ENCODE assay signal across 15 cellular contexts in genomic region chr2:128440666-128441340, GRCh38.
A peak's percentile ranks its signal among the peaks of the same experiment; 100 is the strongest.
DNase-seq lines count a peak whose midpoint lies in the region; ATAC-seq, FAIRE-seq and TF ChIP-seq lines count a peak whose summit lies in the region.
"Had no signal": no experiment of that assay in that cellular context is flagged by ENCODE, and none has a peak within 500 bp of the region (broad histone marks: within the 10 kb centered on the region; RNA-seq: fewer than 3 reads in every experiment).

No MANE protein-coding gene starts in this region.

- FAIRE-seq in H54 (lab: Jason Lieb, UNC), result no peak
- FAIRE-seq: frontal cortex, urothelium cell line had no signal

- no peak for TF ChIP-seq RAD21 in IMR-90 (IDR thresholded peaks at IDR 0.05; ENCODE audit: low read length)

- no TSS peak for BruUV-seq in IMR-90 (replicated peaks; lab: Mats Ljungman, UMichigan)

- no peak overlapping the region for H4K8ac ChIP-seq in IMR-90 (ENCODE audit: low read depth in 2 of 2, low read length in 2 of 2)

- no peak for TF ChIP-seq EP300 in suprapubic skin (IDR thresholded peaks at IDR 0.05)

- no peak overlapping the region for H3K4me3 ChIP-seq in IMR-90 (ENCODE audit: insufficient read depth, low read depth, low read length)
- H3K4me3 ChIP-seq in body of pancreas, result no peak overlapping the region
- no peak overlapping the region for H3K4me3 ChIP-seq in left lung
- no peak overlapping the region for H3K4me3 ChIP-seq in suprapubic skin
- H3K4me3 ChIP-seq in WERI-Rb-1 (ENCODE audit: low read depth, low read length), result no peak overlapping the region
- H3K4me3 ChIP-seq: GM23338 had no signal

- TF ChIP-seq POLR2A in IMR-90 (IDR thresholded peaks at IDR 0.05; ENCODE audit: low read depth, low read length), result no peak
- TF ChIP-seq POLR2A in body of pancreas (IDR thresholded peaks at IDR 0.05), result no peak
- no peak for TF ChIP-seq POLR2A in suprapubic skin (IDR thresholded peaks at IDR 0.05)
- TF ChIP-seq POLR2A in H54 (IDR thresholded peaks at IDR 0.05; ENCODE audit: low read depth, low read length), result no peak

- no peak overlapping the region for H2AK9ac ChIP-seq in IMR-90 (replicated peaks; ENCODE audit: low read depth, low read length, poor library complexity)

- TF ChIP-seq CTCF in IMR-90 (conservative IDR thresholded peaks at IDR 0.05; ENCODE audit: low read depth, low read length), result no peak
- TF ChIP-seq CTCF in body of pancreas (IDR thresholded peaks at IDR 0.05), result no peak
- no peak for TF ChIP-seq CTCF in left lung (IDR thresholded peaks at IDR 0.05)
- no peak for TF ChIP-seq CTCF in suprapubic skin (IDR thresholded peaks at IDR 0.05)
- no peak for TF ChIP-seq CTCF in WERI-Rb-1 (IDR thresholded peaks at IDR 0.05; ENCODE audit: low read depth, low read length)

- H2AFZ ChIP-seq in IMR-90 (replicated peaks; ENCODE audit: low read length, poor library complexity), result no peak overlapping the region
- H2AFZ ChIP-seq: GM23338 had no signal

- H3K9ac ChIP-seq in IMR-90 (ENCODE audit: low read depth, low read length), result no peak overlapping the region

- WGBS in IMR-90 (ENCODE audit: extremely low coverage in 2 of 2, insufficient read length in 1 of 2), 2 experiments, result 90% methylated on average over 9 of the region's 14 CpGs; no CpG with 5 or more reads in 1 of the 2 experiments
- WGBS in body of pancreas, 2 donors, result 59 to 68% methylated on average over 6 to 11 of the region's 14 CpGs
- WGBS in suprapubic skin, result 87% methylated on average over 8 of the region's 14 CpGs

- no peak overlapping the region for H3K56ac ChIP-seq in IMR-90 (ENCODE audit: extremely low read depth, insufficient read depth, low read length)

- H3K18ac ChIP-seq in IMR-90 (ENCODE audit: low read depth, low read length), result no peak overlapping the region

- DNase-seq in IMR-90 (no peak), body of pancreas (peak; percentile 14 to 28 (median 23)), left lung (peak; percentile 28 to 66), suprapubic skin (ENCODE audit: low spot score in 2 of 2) (peak; percentile 55 to 72), H54 (ENCODE audit: insufficient read length, low spot score) (no peak), nucleus accumbens (lab: John Stamatoyannopoulos, UW) (no peak), WERI-Rb-1 (no peak)
- DNase-seq: activated gamma-delta T cell; CD4-positive, CD25-positive, alpha-beta regulatory T cell; GDM1; NCI-H1930; stimulated activated CD4-positive, alpha-beta T cell treated with anti-CD3 and anti-CD28 coated beads, Interleukin-4, amount 100 ng/mL, for 1 hour had no signal

- H3K23ac ChIP-seq in IMR-90 (ENCODE audit: low read depth, low read length), result no peak overlapping the region

- no peak overlapping the region for H3K14ac ChIP-seq in IMR-90 (replicated peaks; ENCODE audit: low read depth, low read length)

- H2BK20ac ChIP-seq in IMR-90 (ENCODE audit: low read depth, low read length), result no peak overlapping the region

- H3K9me3 ChIP-seq in IMR-90 (ENCODE audit: control insufficient read depth, insufficient read depth, low read length) (no peaks in the 10 kb centered on the region), body of pancreas (no peaks in the 10 kb centered on the region), left lung (no peaks in the 10 kb centered on the region), suprapubic skin (no peaks in the 10 kb centered on the region), WERI-Rb-1 (ENCODE audit: severe bottlenecking) (no peaks in the 10 kb centered on the region)

- H3K4me1 ChIP-seq in IMR-90 (ENCODE audit: control insufficient read depth, insufficient read depth, low read length), result peaks cover 10% of the 10 kb centered on the region; the same call in 1 of the 2 replicates
- peaks cover 34% of the 10 kb centered on the region for H3K4me1 ChIP-seq in body of pancreas
- peaks cover 10 to 14% of the 10 kb centered on the region in 2 donors for H3K4me1 ChIP-seq in left lung
- H3K4me1 ChIP-seq in suprapubic skin, result peaks cover 46% of the 10 kb centered on the region

- dilution Hi-C loops in IMR-90 (cut with HindIII; ENCODE audit: low sequenced_read_pairs, unreplicated experiment), result no loop called here

- no peak overlapping the region for H2BK15ac ChIP-seq in IMR-90 (ENCODE audit: low read depth, low read length)

- intact Hi-C loops in IMR-90 (cut with micrococcal nuclease), result no loop called here
- intact Hi-C loops in body of pancreas (cut with DNase I), result no loop called here
- intact Hi-C loops in left lung (cut with DNase I), result no loop called here

- no peaks in the 10 kb centered on the region for H3K27me3 ChIP-seq in IMR-90 (ENCODE audit: control insufficient read depth, insufficient read depth, low read length)
- H3K27me3 ChIP-seq in body of pancreas, result no peaks in the 10 kb centered on the region
- H3K27me3 ChIP-seq in left lung, result no peaks in the 10 kb centered on the region
- no peaks in the 10 kb centered on the region for H3K27me3 ChIP-seq in suprapubic skin
- H3K27me3 ChIP-seq in WERI-Rb-1 (ENCODE audit: insufficient read depth, low read depth, severe bottlenecking), result no peaks in the 10 kb centered on the region

- H3K9me1 ChIP-seq in IMR-90 (ENCODE audit: insufficient read depth, low read length), result no peaks in the 10 kb centered on the region; the same call in 1 of the 2 replicates

- H3K27ac ChIP-seq in IMR-90 (ENCODE audit: insufficient read depth, low read length), result no peak overlapping the region
- H3K27ac ChIP-seq in body of pancreas, result peak overlapping the region in 1 of 4 donors; percentile 53
- no peak overlapping the region for H3K27ac ChIP-seq in left lung
- no peak overlapping the region for H3K27ac ChIP-seq in suprapubic skin
- no peak overlapping the region for H3K27ac ChIP-seq in WERI-Rb-1

- no peak overlapping the region for H2AK5ac ChIP-seq in IMR-90 (ENCODE audit: low read depth, low read length)

- POLR2A ChIA-PET in IMR-90 (lab: Charles Lee; ENCODE audit: unreplicated experiment), result no interaction called here

- in situ Hi-C loops in IMR-90 (cut with MboI; ENCODE audit: low sequenced_read_pairs), result no loop called here

- ATAC-seq in IMR-90 (ENCODE audit: low read depth), result no peak
- ATAC-seq in body of pancreas, result peak; percentile 22
- no peak for ATAC-seq in left lung
- ATAC-seq: GM23338 had no signal

- CTCF ChIA-PET in IMR-90 (lab: Yijun Ruan, JAX), result no interaction called here

- no peak overlapping the region for H2BK5ac ChIP-seq in IMR-90 (ENCODE audit: low read depth, low read length, poor library complexity, severe bottlenecking)

- no peaks in the 10 kb centered on the region for H4K20me1 ChIP-seq in IMR-90 (ENCODE audit: insufficient read depth, low read length)

- H3K36me3 ChIP-seq in IMR-90 (ENCODE audit: control insufficient read depth, insufficient read depth, low read length) (no peaks in the 10 kb centered on the region), body of pancreas (replicated peaks in 1 of 2; ENCODE audit: insufficient read depth in 1 of 2, low read depth in 2 of 2) (no peaks in the 10 kb centered on the region), left lung (no peaks in the 10 kb centered on the region), suprapubic skin (no peaks in the 10 kb centered on the region), WERI-Rb-1 (no peaks in the 10 kb centered on the region)

- no peak overlapping the region for H2BK120ac ChIP-seq in IMR-90 (ENCODE audit: low read depth, low read length)

- H3K4ac ChIP-seq in IMR-90 (ENCODE audit: low read depth, low read length), result no peak overlapping the region

- H3K4me2 ChIP-seq in IMR-90 (ENCODE audit: low read depth, low read length), result no peak overlapping the region
- H3K4me2 ChIP-seq: GM23338 had no signal

- no peak overlapping the region for H4K5ac ChIP-seq in IMR-90 (ENCODE audit: low read depth, low read length)

- no peaks in the 10 kb centered on the region for H3K79me1 ChIP-seq in IMR-90 (ENCODE audit: low read depth in 1 of 2, low read length in 2 of 2)

- H4K91ac ChIP-seq in IMR-90 (ENCODE audit: insufficient read depth, low read depth, low read length), result peak overlapping the region; percentile 55; the same call in 1 of the 2 replicates

TF ChIP-seq in IMR-90, 13 proteins besides CTCF, POLR2A, EP300 and RAD21:
- TF ChIP-seq RFX5 (IDR thresholded peaks at IDR 0.05; ENCODE audit: low read depth, low read length) (no peak), BHLHE40 (IDR thresholded peaks at IDR 0.05; ENCODE audit: low read depth, low read length) (no peak), MAZ (IDR thresholded peaks at IDR 0.05; ENCODE audit: borderline replicate concordance, low read depth, low read length) (no peak), MAFK (IDR thresholded peaks at IDR 0.05; ENCODE audit: low read depth, low read length) (no peak), SMC3 (IDR thresholded peaks at IDR 0.05; ENCODE audit: low read depth, low read length) (no peak), FOS (IDR thresholded peaks at IDR 0.05; ENCODE audit: low read depth, low read length) (no peak), USF2 (IDR thresholded peaks at IDR 0.05; ENCODE audit: low read depth, low read length) (no peak), MXI1 (IDR thresholded peaks at IDR 0.05; ENCODE audit: borderline replicate concordance, low read depth, low read length) (no peak), ELK1 (IDR thresholded peaks at IDR 0.05; ENCODE audit: borderline replicate concordance, low read depth, low read length) (no peak), NFE2L2 (IDR thresholded peaks at IDR 0.05; ENCODE audit: low read depth, low read length) (no peak), RCOR1 (IDR thresholded peaks at IDR 0.05; ENCODE audit: insufficient replicate concordance, low read length) (no peak), CEBPB (IDR thresholded peaks at IDR 0.05; ENCODE audit: low read depth, low read length) (no peak), CHD1 (IDR thresholded peaks at IDR 0.05; ENCODE audit: low read depth, low read length) (no peak)
TF ChIP-seq in IMR-90: peak in this region for 0.

Comparison
In these comparisons a context has a peak if more than half of its experiments do, and no peak if none do; other contexts are left out.
1. DNase-seq: peak in body of pancreas (4 of 4), left lung (2 of 2) and suprapubic skin (2 of 2); none in IMR-90 (single experiment), H54 (single experiment), nucleus accumbens (0 of 56) and WERI-Rb-1 (single experiment).